Comparison of ENCODE assay signal across 1 cellular context in genomic region chr21:17526771-17527170, GRCh38.
TF ChIP-seq lines count a peak whose summit lies in the region.

No MANE protein-coding gene starts in this region.

TF ChIP-seq in HepG2, 621 proteins besides CTCF, POLR2A, EP300 and RAD21 (continued from another document):
- TF ChIP-seq MLXIP (CRISPR knock-in tag; IDR thresholded peaks at IDR 0.05; ENCODE audit: borderline replicate concordance) = no peak
- TF ChIP-seq ARID4A (CRISPR knock-in tag; IDR thresholded peaks at IDR 0.05; ENCODE audit: borderline replicate concordance) = no peak
- TF ChIP-seq ZNF660 (CRISPR knock-in tag; IDR thresholded peaks at IDR 0.05; ENCODE audit: borderline replicate concordance, low read depth) = no peak
- TF ChIP-seq ATF5 (CRISPR knock-in tag; IDR thresholded peaks at IDR 0.05; ENCODE audit: low read depth) = no peak
- TF ChIP-seq ATF7 (IDR thresholded peaks at IDR 0.05) = no peak
- TF ChIP-seq ATF7 (CRISPR knock-in tag; IDR thresholded peaks at IDR 0.05) = no peak
- TF ChIP-seq SP5 (CRISPR knock-in tag; IDR thresholded peaks at IDR 0.05; ENCODE audit: borderline replicate concordance, low read depth) = no peak
- TF ChIP-seq U2AF2 (IDR thresholded peaks at IDR 0.05; ENCODE audit: low read depth, low read length) = no peak
